Comparison of ENCODE assay signal across 8 cellular contexts in the genomic region with DNA sequence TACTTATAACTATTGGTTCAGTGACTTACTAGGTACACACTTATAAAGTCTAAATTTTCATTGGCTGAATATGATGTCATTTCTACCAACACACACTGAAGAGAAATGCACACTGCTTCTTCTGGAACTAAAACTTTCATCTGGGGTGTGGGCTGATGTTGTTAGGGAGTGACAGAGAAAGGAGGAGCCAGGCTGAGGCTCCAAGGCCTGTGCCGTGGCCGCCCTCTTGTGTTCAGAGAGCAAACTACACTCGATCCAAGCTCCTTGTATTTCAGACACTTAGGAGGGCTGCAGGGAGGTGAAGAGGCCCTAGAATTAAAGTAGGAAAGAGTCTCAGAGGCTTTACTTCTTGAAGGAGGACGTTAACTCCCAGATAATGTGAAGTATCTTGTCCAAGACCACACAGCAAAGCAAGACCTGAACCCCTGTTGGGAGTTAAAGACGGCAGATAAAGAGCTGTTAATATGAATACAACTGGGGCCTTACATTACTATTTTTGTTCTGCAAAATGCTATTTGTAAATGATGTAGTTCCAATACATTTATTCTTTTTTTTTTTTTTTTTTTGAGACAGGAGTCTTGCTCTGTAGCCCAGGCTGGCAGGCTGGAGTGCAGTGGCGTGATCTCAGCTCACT.
DNase-seq lines count a peak whose midpoint lies in the region; ATAC-seq and TF ChIP-seq lines count a peak whose summit lies in the region.

No MANE protein-coding gene starts in this region.

- no peak overlapping the region for H2AFZ ChIP-seq in OCI-LY3 (ENCODE audit: low read depth, low read length)

- H3K9me3 ChIP-seq in Caco-2 = no peaks in the 10 kb centered on the region
- H3K9me3 ChIP-seq in OCI-LY3 (ENCODE audit: insufficient read depth, low read length) = no peaks in the 10 kb centered on the region

- H3K27me3 ChIP-seq in Caco-2 (replicated peaks; ENCODE audit: control insufficient read depth, insufficient read depth, low read length) (no peaks in the 10 kb centered on the region), OCI-LY3 (ENCODE audit: low read depth, low read length) (peaks cover 22% of the 10 kb centered on the region)

- peak; percentile 67 for ATAC-seq in GM19438 (IDR thresholded peaks at IDR 0.05; ENCODE audit: low read depth, unreplicated experiment)
- peak; percentile 72 to 73 for ATAC-seq in naive B cell (ENCODE audit: low read depth in 2 of 2)
- peak; percentile 83 for ATAC-seq in stimulated activated memory B cell treated with anti-CD40 and anti-IgM and Interleukin-4, amounts not matched to agents 10 μg/mL and 1 μg/mL and 100 μg/mL, for 72 hours

- H3K4me1 Mint-ChIP-seq in Caco-2 (ENCODE audit: low read depth, unreplicated experiment) (peaks cover 22% of the 10 kb centered on the region), naive B cell (peaks cover 0 to 4% (median 0%) of the 10 kb centered on the region in 3 donors)
- H3K4me1 Mint-ChIP-seq in stimulated activated memory B cell treated with anti-CD40 and anti-IgM and Interleukin-4, amounts not matched to agents 10 μg/mL and 1 μg/mL and 100 μg/mL, for 72 hours = no peaks in the 10 kb centered on the region

- H3K36me3 Mint-ChIP-seq in Caco-2 (ENCODE audit: insufficient read depth, unreplicated experiment) (peaks cover 57% of the 10 kb centered on the region), naive B cell (no peaks in the 10 kb centered on the region)
- H3K36me3 Mint-ChIP-seq in stimulated activated memory B cell treated with anti-CD40 and anti-IgM and Interleukin-4, amounts not matched to agents 10 μg/mL and 1 μg/mL and 100 μg/mL, for 72 hours = no peaks in the 10 kb centered on the region

- H3K36me3 ChIP-seq in Caco-2 (ENCODE audit: control insufficient read depth, insufficient read depth, low read length) (no peaks in the 10 kb centered on the region; the same call in 1 of the 2 replicates), OCI-LY3 (replicated peaks; ENCODE audit: low read depth, low read length) (no peaks in the 10 kb centered on the region)

- no peak overlapping the region for H3K27ac Mint-ChIP-seq in Caco-2 (ENCODE audit: unreplicated experiment)
- H3K27ac Mint-ChIP-seq in naive B cell = peak overlapping the region in 1 of 6 donors; percentile 1
- no peak overlapping the region for H3K27ac Mint-ChIP-seq in stimulated activated memory B cell treated with anti-CD40 and anti-IgM and Interleukin-4, amounts not matched to agents 10 μg/mL and 1 μg/mL and 100 μg/mL, for 72 hours

- H3K4me1 ChIP-seq in Caco-2 (peaks cover 18% of the 10 kb centered on the region), OCI-LY3 (ENCODE audit: low read length) (no peaks in the 10 kb centered on the region)

- H3K79me2 ChIP-seq in OCI-LY3 (ENCODE audit: low read length) = no peaks in the 10 kb centered on the region

- no peak overlapping the region for H3K9ac ChIP-seq in OCI-LY3 (ENCODE audit: low read length)

- no peak overlapping the region for H3K27ac ChIP-seq in OCI-LY3 (ENCODE audit: low read length)

- no peaks in the 10 kb centered on the region for H3K27me3 Mint-ChIP-seq in Caco-2 (ENCODE audit: insufficient read depth, unreplicated experiment)
- peaks cover 7 to 43% (median 32%) of the 10 kb centered on the region in 3 donors for H3K27me3 Mint-ChIP-seq in naive B cell
- peaks cover 34% of the 10 kb centered on the region for H3K27me3 Mint-ChIP-seq in stimulated activated memory B cell treated with anti-CD40 and anti-IgM and Interleukin-4, amounts not matched to agents 10 μg/mL and 1 μg/mL and 100 μg/mL, for 72 hours

- TF ChIP-seq CTCF in Caco-2 (IDR thresholded peaks at IDR 0.05; ENCODE audit: insufficient read depth in 1 of 2, low read depth in 1 of 2, low read length in 1 of 2, severe bottlenecking in 1 of 2, unreplicated experiment in 1 of 2) (peak; percentile 85 to 89), OCI-LY3 (IDR thresholded peaks at IDR 0.05; ENCODE audit: low read depth, low read length) (peak; percentile 89), epithelial cell of proximal tubule (conservative IDR thresholded peaks at IDR 0.05; ENCODE audit: low read depth, low read length) (peak; percentile 90)

- CTCF ChIA-PET in Caco-2 (lab: Charles Lee) = interaction anchor here (0.6 to 1.7 kb wide), 21 partner anchors 8 to 641 kb away, joined by 3 to 19 read pairs (median 4); partner anchors contain the start of gene AFAP1

- no peak overlapping the region for H3K4me3 ChIP-seq in Caco-2 (ENCODE audit: low read depth, low read length)
- no peak overlapping the region for H3K4me3 ChIP-seq in OCI-LY3 (ENCODE audit: low read length)
- H3K4me3 ChIP-seq in epithelial cell of proximal tubule (ENCODE audit: low read depth, low read length) = no peak overlapping the region

- intact Hi-C loops in Caco-2 (cut with micrococcal nuclease; ENCODE audit: unreplicated experiment) = loop anchor here (1.0 kb wide), 2 partner anchors 32 to 41 kb away; no protein-coding TSS in a partner anchor

- H3K4me3 Mint-ChIP-seq in Caco-2 (ENCODE audit: unreplicated experiment) (no peak overlapping the region), naive B cell (no peak overlapping the region)
- no peak overlapping the region for H3K4me3 Mint-ChIP-seq in stimulated activated memory B cell treated with anti-CD40 and anti-IgM and Interleukin-4, amounts not matched to agents 10 μg/mL and 1 μg/mL and 100 μg/mL, for 72 hours

- H3K9me3 Mint-ChIP-seq in Caco-2 (ENCODE audit: unreplicated experiment) (no peaks in the 10 kb centered on the region), naive B cell (peaks cover 0 to 9% (median 2%) of the 10 kb centered on the region in 7 donors)
- no peaks in the 10 kb centered on the region for H3K9me3 Mint-ChIP-seq in stimulated activated memory B cell treated with anti-CD40 and anti-IgM and Interleukin-4, amounts not matched to agents 10 μg/mL and 1 μg/mL and 100 μg/mL, for 72 hours

- BruUV-seq in Caco-2 (replicated peaks; lab: Mats Ljungman, UMichigan) = no TSS peak

- H4K20me1 ChIP-seq in OCI-LY3 (ENCODE audit: insufficient read depth, low read length) = no peaks in the 10 kb centered on the region

- H3K4me2 ChIP-seq in OCI-LY3 (ENCODE audit: low read length) = no peak overlapping the region

- peak; percentile 70 to 85 for DNase-seq in Caco-2
- peak; percentile 74 for DNase-seq in HK-2 (ENCODE audit: unreplicated experiment)
- peak; percentile 69 for DNase-seq in activated T-cell treated with anti-CD3 and anti-CD28 coated beads for 1 hour (ENCODE audit: low read depth)
- DNase-seq in epithelial cell of proximal tubule (ENCODE audit: low read depth) = no peak
- peak; percentile 36 for DNase-seq in naive B cell

- POLR2A ChIA-PET in Caco-2 (lab: Charles Lee) = no interaction called here
